ENCODE assay signal across 25 cellular contexts in the genomic region with DNA sequence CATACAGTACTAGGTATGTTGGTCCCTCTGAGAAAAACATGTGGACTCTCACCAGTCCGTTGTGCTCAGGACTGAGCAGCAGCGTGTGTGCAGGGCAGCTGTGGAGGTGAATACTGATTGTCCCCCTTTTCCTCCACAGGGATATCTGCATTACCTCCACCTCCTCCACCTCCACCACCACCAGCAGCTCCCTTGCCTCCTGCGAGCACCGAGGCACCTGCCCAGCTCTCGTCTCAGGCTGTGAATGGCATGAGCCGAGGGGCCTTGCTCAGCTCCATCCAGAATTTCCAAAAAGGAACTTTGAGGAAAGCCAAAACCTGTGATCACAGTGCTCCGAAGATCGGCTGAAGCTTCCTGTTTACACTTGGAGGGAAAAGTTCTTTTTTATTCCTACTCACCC. TPM values are rescaled to one million over a fixed set of nuclear protein-coding genes. Genes with fewer than 3 reads are reported as not detected.
DNase-seq lines count a peak whose midpoint lies in the region; ATAC-seq and TF ChIP-seq lines count a peak whose summit lies in the region.
"Had no signal": no experiment of that assay in that cellular context is flagged by ENCODE, and none has a peak within 500 bp of the region (broad histone marks: within the 10 kb centered on the region; RNA-seq: fewer than 3 reads in every experiment).

No MANE protein-coding gene starts in this region.

- no peak overlapping the region for H2BK5ac ChIP-seq in mesendoderm (ENCODE audit: low read length)

- peaks cover 35% of the 10 kb centered on the region for H3K4me1 ChIP-seq in left ventricle myocardium inferior
- no peaks in the 10 kb centered on the region for H3K4me1 ChIP-seq in mesendoderm (ENCODE audit: control insufficient read depth, low read depth, low read length)
- H3K4me1 ChIP-seq: psoas muscle had no signal

- no peaks in the 10 kb centered on the region for H3K9me3 ChIP-seq in left ventricle myocardium inferior (replicated peaks)
- H3K9me3 ChIP-seq: BLaER1 treated with 17β-estradiol and CSF1 and Interleukin-3, amounts not matched to agents 10 nM and 100 nM; heart left ventricle; psoas muscle had no signal

- peaks cover 18% of the 10 kb centered on the region for H3K4me1 Mint-ChIP-seq in dendritic cell treated with granulocyte-macrophage colony-stimulating factor and Interleukin-4, amounts not matched to agents 40 ng/mL and 50 ng/mL, for 4 days (ENCODE audit: low read depth)

- no peak overlapping the region for H2BK15ac ChIP-seq in mesendoderm (replicated peaks; ENCODE audit: low read depth)

- H3K4me3 ChIP-seq in left ventricle myocardium inferior (no peak overlapping the region), mesendoderm (ENCODE audit: low read length) (no peak overlapping the region)
- H3K4me3 ChIP-seq: BLaER1 treated with 17β-estradiol and CSF1 and Interleukin-3, amounts not matched to agents 10 nM and 100 nM; GM23248; heart left ventricle; psoas muscle had no signal

- H2BK120ac ChIP-seq in mesendoderm (ENCODE audit: low read depth, low read length), result no peak overlapping the region

- ATAC-seq in Right ventricle myocardium superior (ENCODE audit: poor library complexity), result no peak
- ATAC-seq: activated CD8-positive, alpha-beta memory T cell treated with anti-CD3 and anti-CD28 coated beads, Interleukin-2, amount 10 ng/mL, durations not matched to agents 7 days and 5 days; activated naive CD4-positive, alpha-beta T cell treated with anti-CD3 and anti-CD28 coated beads, Interleukin-2, amount 50 U/mL, for 72 hours; heart left ventricle; psoas muscle had no signal

- H3K36me3 Mint-ChIP-seq in dendritic cell treated with granulocyte-macrophage colony-stimulating factor and Interleukin-4, amounts not matched to agents 40 ng/mL and 50 ng/mL, for 4 days (ENCODE audit: low read depth), result peaks cover 99% of the 10 kb centered on the region

- H3K18ac ChIP-seq in mesendoderm (ENCODE audit: low read length), result no peak overlapping the region

- H3K4me2 ChIP-seq in mesendoderm (ENCODE audit: low read length), result no peak overlapping the region
- H3K4me2 ChIP-seq: BLaER1 treated with 17β-estradiol and CSF1 and Interleukin-3, amounts not matched to agents 10 nM and 100 nM had no signal

- H3K27ac ChIP-seq in left ventricle myocardium inferior (replicated peaks) (peak overlapping the region; percentile 37), mesendoderm (ENCODE audit: low read depth, low read length) (peak overlapping the region; percentile 9), temporal lobe (ENCODE audit: low read depth, low read length) (peak overlapping the region; percentile 67)
- H3K27ac ChIP-seq: BLaER1 treated with 17β-estradiol and CSF1 and Interleukin-3, amounts not matched to agents 10 nM and 100 nM; GM23248; psoas muscle had no signal

- DNase-seq in left ventricle myocardium inferior (no peak), Right ventricle myocardium superior (no peak), mesendoderm (no peak), AG08395 (ENCODE audit: low spot score) (no peak), NCI-H1092 treated with DMSO at 0.1 percent for 48 hours (lab: John Stamatoyannopoulos, UW) (no peak)
- DNase-seq in activated CD4-positive, CD25-positive, alpha-beta regulatory T cell (lab: John Stamatoyannopoulos, UW), result no peak
- DNase-seq: activated CD4-positive, alpha-beta T cell treated with anti-CD3 and anti-CD28 coated beads, Interleukin-2, amount 10 ng/mL, durations not matched to agents 7 days and 5 days; activated CD8-positive, alpha-beta memory T cell treated with anti-CD3 and anti-CD28 coated beads, Interleukin-2, amount 10 ng/mL, durations not matched to agents 7 days and 5 days; cerebellar nuclear complex; COR-L47; DMS53; GM23248; heart left ventricle; HFFc6; Karpas-422; NCI-H2171 treated with DMSO at 0.1 percent for 48 hours; NCI-H524; nucleus accumbens; psoas muscle; SHP77 had no signal

- peaks cover under 1% of the 10 kb centered on the region for H3K79me1 ChIP-seq in mesendoderm (ENCODE audit: low read length)

- H3K56ac ChIP-seq in mesendoderm (ENCODE audit: low read length), result peak overlapping the region; percentile 40

- H3K36me3 ChIP-seq in left ventricle myocardium inferior (peaks cover 86% of the 10 kb centered on the region), mesendoderm (ENCODE audit: control insufficient read depth, insufficient read depth, low read length) (peaks cover 11% of the 10 kb centered on the region)

- no CpG with 5 or more reads among the region's 8 CpGs for WGBS in mesendoderm (ENCODE audit: extremely low coverage, insufficient coverage, low lambda C conversion rate)

- no peaks in the 10 kb centered on the region for H3K27me3 ChIP-seq in left ventricle myocardium inferior (ENCODE audit: low read depth)
- no peaks in the 10 kb centered on the region for H3K27me3 ChIP-seq in mesendoderm (ENCODE audit: insufficient read depth, low read length, poor library complexity)
- H3K27me3 ChIP-seq: BLaER1 treated with 17β-estradiol and CSF1 and Interleukin-3, amounts not matched to agents 10 nM and 100 nM; heart left ventricle had no signal

- no peak overlapping the region for H3K4ac ChIP-seq in mesendoderm (ENCODE audit: low read depth, low read length)

- no peaks in the 10 kb centered on the region for H3K79me2 ChIP-seq in mesendoderm (ENCODE audit: control insufficient read depth, insufficient read depth, low read length)

- peak overlapping the region; percentile 3 for H3K9ac ChIP-seq in mesendoderm (ENCODE audit: low read length)
- H3K9ac ChIP-seq: BLaER1 treated with 17β-estradiol and CSF1 and Interleukin-3, amounts not matched to agents 10 nM and 100 nM; GM23248 had no signal

- H3K23ac ChIP-seq in mesendoderm (ENCODE audit: low read length), result no peak overlapping the region

- intact Hi-C loops in left ventricle myocardium inferior (cut with micrococcal nuclease), result no loop called here
- intact Hi-C loops in Right ventricle myocardium superior (cut with DNase I), result no loop called here
- intact Hi-C loops in dendritic cell treated with granulocyte-macrophage colony-stimulating factor and Interleukin-4, amounts not matched to agents 40 ng/mL and 50 ng/mL, for 4 days (cut with micrococcal nuclease), result no loop called here

- no peaks in the 10 kb centered on the region for H3K27me3 Mint-ChIP-seq in dendritic cell treated with granulocyte-macrophage colony-stimulating factor and Interleukin-4, amounts not matched to agents 40 ng/mL and 50 ng/mL, for 4 days
- H3K27me3 Mint-ChIP-seq: activated CD4-positive, alpha-beta T cell treated with anti-CD3 and anti-CD28 coated beads, Interleukin-2, amount 10 ng/mL, durations not matched to agents 7 days and 5 days; activated CD8-positive, alpha-beta memory T cell treated with anti-CD3 and anti-CD28 coated beads, Interleukin-2, amount 10 ng/mL, durations not matched to agents 7 days and 5 days had no signal

- H3K9me3 Mint-ChIP-seq in dendritic cell treated with granulocyte-macrophage colony-stimulating factor and Interleukin-4, amounts not matched to agents 40 ng/mL and 50 ng/mL, for 4 days, result no peaks in the 10 kb centered on the region
- H3K9me3 Mint-ChIP-seq: activated CD4-positive, alpha-beta T cell treated with anti-CD3 and anti-CD28 coated beads, Interleukin-2, amount 10 ng/mL, durations not matched to agents 7 days and 5 days; activated naive CD4-positive, alpha-beta T cell treated with anti-CD3 and anti-CD28 coated beads, Interleukin-2, amount 50 U/mL, for 72 hours; HFFc6; T-helper 2 cell treated with Interferon-gamma antibody and Interleukin-4, amounts not matched to agents 5 μg/mL and 100 μg/mL, for 36 hours had no signal

- peak overlapping the region; percentile 45 for H3K27ac Mint-ChIP-seq in dendritic cell treated with granulocyte-macrophage colony-stimulating factor and Interleukin-4, amounts not matched to agents 40 ng/mL and 50 ng/mL, for 4 days
- H3K27ac Mint-ChIP-seq: activated CD4-positive, alpha-beta T cell treated with anti-CD3 and anti-CD28 coated beads, Interleukin-2, amount 10 ng/mL, durations not matched to agents 7 days and 5 days; activated CD8-positive, alpha-beta memory T cell treated with anti-CD3 and anti-CD28 coated beads, Interleukin-2, amount 10 ng/mL, durations not matched to agents 7 days and 5 days; T-helper 2 cell treated with Interferon-gamma antibody and Interleukin-4, amounts not matched to agents 5 μg/mL and 100 μg/mL, for 36 hours had no signal

- H4K5ac ChIP-seq in mesendoderm (ENCODE audit: low read length), result no peak overlapping the region

- no peak for TF ChIP-seq CTCF in left ventricle myocardium inferior (IDR thresholded peaks at IDR 0.05; ENCODE audit: borderline replicate concordance)

- H3K4me3 Mint-ChIP-seq in dendritic cell treated with granulocyte-macrophage colony-stimulating factor and Interleukin-4, amounts not matched to agents 40 ng/mL and 50 ng/mL, for 4 days, result no peak overlapping the region
- H3K4me3 Mint-ChIP-seq: activated CD4-positive, alpha-beta T cell treated with anti-CD3 and anti-CD28 coated beads, Interleukin-2, amount 10 ng/mL, durations not matched to agents 7 days and 5 days; activated CD8-positive, alpha-beta memory T cell treated with anti-CD3 and anti-CD28 coated beads, Interleukin-2, amount 10 ng/mL, durations not matched to agents 7 days and 5 days; HFFc6; T-helper 2 cell treated with Interferon-gamma antibody and Interleukin-4, amounts not matched to agents 5 μg/mL and 100 μg/mL, for 36 hours had no signal

- H2AK5ac ChIP-seq in mesendoderm (ENCODE audit: low read length), result no peak overlapping the region

- no peak overlapping the region for H4K8ac ChIP-seq in mesendoderm (ENCODE audit: low read depth, low read length)

RNA-seq across cellular contexts. Expression of gene PDHB, which starts 9.0 kb away (rescaled TPM):
- total RNA-seq in left ventricle myocardium inferior, result 195 TPM
- 209 TPM for total RNA-seq in Right ventricle myocardium superior
- polyA plus RNA-seq in mesendoderm (2013, experiment 1 of 2), result 316 TPM
- polyA plus RNA-seq in mesendoderm (2013, experiment 2 of 2), result 310 TPM
- total RNA-seq in temporal lobe, result 48.4 TPM

Comparison
In these comparisons a context has a peak if more than half of its experiments do, and no peak if none do; other contexts are left out.
1. H3K27ac ChIP-seq: peak in every context shown above with its lines; median percentile 67 in temporal lobe; 37 in left ventricle myocardium inferior; 9 in mesendoderm.